In the genomic region with DNA sequence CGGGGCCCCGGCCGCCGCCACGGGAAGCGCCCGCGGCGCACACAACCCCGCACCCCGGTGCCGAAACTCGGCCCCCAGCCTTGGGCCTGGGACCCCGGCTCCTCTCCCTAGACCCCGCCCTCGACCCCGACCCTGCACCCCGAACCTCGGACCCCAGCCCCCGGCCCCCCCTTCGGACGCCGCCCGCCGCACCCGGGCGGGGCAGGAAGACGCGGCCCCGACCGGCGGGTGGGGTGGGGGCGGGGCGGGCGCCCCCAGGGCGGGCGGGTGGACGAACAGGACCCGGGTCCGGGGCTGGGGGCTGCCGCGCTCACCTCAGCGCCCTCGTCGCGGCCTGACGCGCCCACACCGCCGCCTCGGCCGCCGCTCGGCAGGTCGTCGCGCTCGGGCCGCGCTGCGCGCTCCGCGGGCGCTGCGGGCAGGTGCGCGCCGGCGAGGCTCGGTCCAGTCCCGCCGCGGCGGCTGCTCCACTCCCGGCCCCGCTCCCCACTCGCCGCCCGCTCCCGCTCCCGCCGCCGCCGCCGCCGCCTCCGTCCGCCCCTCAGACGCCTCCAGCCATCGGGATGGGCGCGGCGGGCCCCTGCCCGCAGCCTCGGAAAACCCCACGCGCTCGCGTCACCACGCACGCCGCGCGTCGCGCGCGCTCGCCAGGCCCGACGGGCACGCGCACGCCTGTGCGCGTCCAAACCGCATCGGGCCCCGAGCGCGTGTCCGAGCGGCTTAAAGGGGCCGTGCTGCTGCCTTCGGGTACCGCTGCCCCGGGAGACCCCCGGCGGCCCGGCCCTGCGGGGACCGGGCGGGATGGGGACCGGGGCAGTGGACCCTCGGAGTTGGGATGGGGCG, we compare ENCODE assay signal across 8 cellular contexts. TPM values are rescaled to one million over a fixed set of nuclear protein-coding genes. Genes with fewer than 3 reads are reported as not detected.
A peak's percentile ranks its signal among the peaks of the same experiment; 100 is the strongest.
DNase-seq lines count a peak whose midpoint lies in the region; ATAC-seq and TF ChIP-seq lines count a peak whose summit lies in the region.

A gene (minus strand): TSS at position 582 of the 843 bp plus-strand sequence. CDS start 65,634 bp downstream, outside the sequence.

- ATAC-seq in GM19023 (IDR thresholded peaks at IDR 0.05; ENCODE audit: unreplicated experiment) (peak; percentile 61), HG03196 (IDR thresholded peaks at IDR 0.05; ENCODE audit: unreplicated experiment) (peak; percentile 60), left lobe of liver (peak; percentile 82)

- H3K4me1 Mint-ChIP-seq in activated CD4-positive, alpha-beta T cell treated with anti-CD3 and anti-CD28 coated beads, Interleukin-2, amount 10 ng/mL, durations not matched to agents 7 days and 5 days = peaks cover 52% of the 10 kb centered on the region

- peak within 1 kb of the TSS; percentile 84 for H3K4me3 Mint-ChIP-seq in activated CD4-positive, alpha-beta T cell treated with anti-CD3 and anti-CD28 coated beads, Interleukin-2, amount 10 ng/mL, durations not matched to agents 7 days and 5 days

- peak within 1 kb of the TSS; percentile 94 for H3K27ac Mint-ChIP-seq in activated CD4-positive, alpha-beta T cell treated with anti-CD3 and anti-CD28 coated beads, Interleukin-2, amount 10 ng/mL, durations not matched to agents 7 days and 5 days

- CTCF ChIA-PET in activated CD4-positive, alpha-beta T cell treated with anti-CD3 and anti-CD28 coated beads, Interleukin-2, amount 10 ng/mL, durations not matched to agents 7 days and 5 days (lab: Charles Lee) = interaction anchor here (1.9 kb wide), 1 partner anchor 15 kb away, joined by 8 read pairs; no protein-coding TSS in a partner anchor

- no peaks in the 10 kb centered on the region for H3K9me3 Mint-ChIP-seq in activated CD4-positive, alpha-beta T cell treated with anti-CD3 and anti-CD28 coated beads, Interleukin-2, amount 10 ng/mL, durations not matched to agents 7 days and 5 days

- DNase-seq in AG09309 (ENCODE audit: low read depth) (peak; percentile 35), NCI-H526 (lab: John Stamatoyannopoulos, UW) (peak; percentile 55 to 91), coronary artery (ENCODE audit: low spot score) (peak; percentile 86), left lobe of liver (ENCODE audit: low spot score) (peak; percentile 94)
- DNase-seq in activated CD4-positive, alpha-beta T cell treated with anti-CD3 and anti-CD28 coated beads, Interleukin-2, amount 10 ng/mL, durations not matched to agents 7 days and 5 days = peak; percentile 84
- peak; percentile 83 for DNase-seq in stimulated activated CD4-positive, alpha-beta T cell treated with anti-CD3 and anti-CD28 coated beads, Interleukin-1b, Interleukin-23, amount 100 ng/mL, for 48 hours

- TF ChIP-seq CTCF in AG09309 (IDR thresholded peaks at IDR 0.05; ENCODE audit: control insufficient read depth, insufficient read depth, low read depth, low read length, missing control alignments) (no peak), coronary artery (IDR thresholded peaks at IDR 0.05) (no peak)

- peaks cover 24% of the 10 kb centered on the region for H3K36me3 Mint-ChIP-seq in activated CD4-positive, alpha-beta T cell treated with anti-CD3 and anti-CD28 coated beads, Interleukin-2, amount 10 ng/mL, durations not matched to agents 7 days and 5 days (ENCODE audit: low read depth)

- H3K4me3 ChIP-seq in AG09309 (ENCODE audit: control insufficient read depth, low read depth, low read length) (peak within 1 kb of the TSS; percentile 69), coronary artery (peak within 1 kb of the TSS; percentile 93)

- H3K27ac ChIP-seq in coronary artery = peak within 1 kb of the TSS; percentile 93 to 100

- no peaks in the 10 kb centered on the region for H3K27me3 Mint-ChIP-seq in activated CD4-positive, alpha-beta T cell treated with anti-CD3 and anti-CD28 coated beads, Interleukin-2, amount 10 ng/mL, durations not matched to agents 7 days and 5 days

- POLR2A ChIA-PET in activated CD4-positive, alpha-beta T cell treated with anti-CD3 and anti-CD28 coated beads, Interleukin-2, amount 10 ng/mL, durations not matched to agents 7 days and 5 days (lab: Charles Lee) = no interaction called here

RNA-seq across cellular contexts. Expression of the gene that starts here (rescaled TPM):
- 100 to 1,000 TPM; 368 to 454 TPM for total RNA-seq in activated CD4-positive, alpha-beta T cell treated with anti-CD3 and anti-CD28 coated beads, Interleukin-2, amount 10 ng/mL, durations not matched to agents 7 days and 5 days
- 97.3 TPM for total RNA-seq in left lobe of liver

Comparison
In these comparisons a context has a peak if more than half of its experiments do, and no peak if none do; other contexts are left out.
1. Peak in every context shown above with its lines: DNase-seq, ATAC-seq, H3K4me3 ChIP-seq and H3K27ac ChIP-seq.
2. DNase-seq: peak in every context shown above with its lines; median percentile 94 in left lobe of liver; 86 in coronary artery; 84 in activated CD4-positive, alpha-beta T cell treated with anti-CD3 and anti-CD28 coated beads, Interleukin-2, amount 10 ng/mL, durations not matched to agents 7 days and 5 days; 83 in stimulated activated CD4-positive, alpha-beta T cell treated with anti-CD3 and anti-CD28 coated beads, Interleukin-1b, Interleukin-23, amount 100 ng/mL, for 48 hours; 73 in NCI-H526; 35 in AG09309.